Comparison of ENCODE assay signal across 1 cellular context in the genomic region with DNA sequence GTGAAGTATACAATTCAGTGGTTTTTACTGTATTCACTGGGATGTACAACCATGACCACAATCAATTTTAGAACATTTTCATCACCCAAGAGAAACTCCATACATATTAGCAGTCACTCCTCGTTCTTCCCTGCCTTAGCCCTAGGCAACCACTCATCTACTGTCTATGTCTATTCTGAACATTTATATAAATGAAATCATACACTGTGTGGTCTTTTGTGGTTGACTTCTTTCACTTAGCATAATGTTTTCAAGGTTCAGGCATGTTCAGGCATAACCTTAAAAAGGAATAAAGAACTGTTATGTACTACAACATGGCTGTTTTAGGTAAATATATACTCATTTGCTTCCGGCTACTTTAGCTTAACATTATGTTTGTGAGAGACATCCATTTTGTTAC.
TF ChIP-seq lines count a peak whose summit lies in the region.

No MANE protein-coding gene starts in this region.

TF ChIP-seq in GM12878, 131 proteins besides CTCF, POLR2A, EP300 and RAD21:
- no peak for TF ChIP-seq HDGF (IDR thresholded peaks at IDR 0.05)
- TF ChIP-seq RUNX3 (IDR thresholded peaks at IDR 0.05; ENCODE audit: low read length) = peak; percentile 74; the same call in 1 of the 2 replicates
